11 cellular contexts compared by ENCODE assay signal in genomic region chr2:200575957-200576356, GRCh38.
DNase-seq lines count a peak whose midpoint lies in the region; ATAC-seq and TF ChIP-seq lines count a peak whose summit lies in the region.
"Had no signal": no experiment of that assay in that cellular context is flagged by ENCODE, and none has a peak within 500 bp of the region (broad histone marks: within the 10 kb centered on the region; RNA-seq: fewer than 3 reads in every experiment).

No MANE protein-coding gene starts in this region.

- H3K27ac ChIP-seq in MM.1S (ENCODE audit: low read length): no peak overlapping the region
- H3K27ac ChIP-seq: right atrium auricular region had no signal

- peaks cover 66% of the 10 kb centered on the region for H3K36me3 Mint-ChIP-seq in T-helper 2 cell treated with Interferon-gamma antibody and Interleukin-4, amounts not matched to agents 5 μg/mL and 100 μg/mL, for 36 hours (ENCODE audit: low read depth)

- H3K9me3 Mint-ChIP-seq in T-helper 2 cell treated with Interferon-gamma antibody and Interleukin-4, amounts not matched to agents 5 μg/mL and 100 μg/mL, for 36 hours: no peaks in the 10 kb centered on the region
- H3K9me3 Mint-ChIP-seq: CD8-positive, alpha-beta memory T cell had no signal

- ATAC-seq in GM21737 (IDR thresholded peaks at IDR 0.05; ENCODE audit: unreplicated experiment): no peak

- no peak overlapping the region for H3K4me3 Mint-ChIP-seq in T-helper 2 cell treated with Interferon-gamma antibody and Interleukin-4, amounts not matched to agents 5 μg/mL and 100 μg/mL, for 36 hours
- H3K4me3 Mint-ChIP-seq: CD8-positive, alpha-beta memory T cell had no signal

- no peaks in the 10 kb centered on the region for H3K36me3 ChIP-seq in MM.1S (replicated peaks; ENCODE audit: insufficient read depth, low read length)
- H3K36me3 ChIP-seq: right atrium auricular region had no signal

- no peaks in the 10 kb centered on the region for H3K79me2 ChIP-seq in MM.1S (ENCODE audit: low read length)

- H3K27me3 ChIP-seq in MM.1S (replicated peaks; ENCODE audit: insufficient read depth, low read length): no peaks in the 10 kb centered on the region
- H3K27me3 ChIP-seq: right atrium auricular region had no signal

- no peak overlapping the region for H3K4me2 ChIP-seq in MM.1S (ENCODE audit: low read depth, low read length)

- no peaks in the 10 kb centered on the region for H3K9me2 ChIP-seq in MM.1S (replicated peaks; ENCODE audit: insufficient read depth, low read length)

- H3K9me3 ChIP-seq in MM.1S (replicated peaks; ENCODE audit: insufficient read depth, low read length): no peaks in the 10 kb centered on the region
- H3K9me3 ChIP-seq: right atrium auricular region had no signal

- no peaks in the 10 kb centered on the region for H3K4me1 ChIP-seq in MM.1S (ENCODE audit: low read length)
- H3K4me1 ChIP-seq: right atrium auricular region had no signal

- H3F3A ChIP-seq in MM.1S (ENCODE audit: insufficient read depth, low read length): no peaks in the 10 kb centered on the region

- peaks cover 20% of the 10 kb centered on the region for H3K4me1 Mint-ChIP-seq in T-helper 2 cell treated with Interferon-gamma antibody and Interleukin-4, amounts not matched to agents 5 μg/mL and 100 μg/mL, for 36 hours (ENCODE audit: low read depth)
- H3K4me1 Mint-ChIP-seq: CD8-positive, alpha-beta memory T cell had no signal

- DNase-seq in SIG-M5 treated with dmso at 0.1 percent for 504 hours (lab: John Stamatoyannopoulos, UW; ENCODE audit: unreplicated experiment) (peak; percentile 20), SIG-M5 (lab: John Stamatoyannopoulos, UW) (no peak), MM.1S (peak; percentile 51), cardiac fibroblast (ENCODE audit: low read depth in 2 of 2) (peak; percentile 40 to 52), retinal pigment epithelial cell (ENCODE audit: low read depth) (no peak), NCI-H187 treated with DMSO at 0.1 percent for 48 hours (lab: John Stamatoyannopoulos, UW) (no peak)
- DNase-seq in T-helper 2 cell treated with Interferon-gamma antibody and Interleukin-4, amounts not matched to agents 5 μg/mL and 100 μg/mL, for 36 hours (ENCODE audit: low spot score): no peak
- DNase-seq: CD8-positive, alpha-beta memory T cell; substantia nigra had no signal

- no peak overlapping the region for H3K9ac ChIP-seq in MM.1S (ENCODE audit: low read length)

- H3K4me3 ChIP-seq in MM.1S (ENCODE audit: low read length) (no peak overlapping the region), cardiac fibroblast (replicated peaks in 1 of 2; ENCODE audit: low read depth in 2 of 2, low read length in 2 of 2) (no peak overlapping the region), retinal pigment epithelial cell (ENCODE audit: low read length) (no peak overlapping the region)
- H3K4me3 ChIP-seq: right atrium auricular region had no signal

- H3K27ac Mint-ChIP-seq in T-helper 2 cell treated with Interferon-gamma antibody and Interleukin-4, amounts not matched to agents 5 μg/mL and 100 μg/mL, for 36 hours: no peak overlapping the region

- H4K20me1 ChIP-seq in MM.1S (ENCODE audit: insufficient read depth, low read length): no peaks in the 10 kb centered on the region

- H3K27me3 Mint-ChIP-seq in T-helper 2 cell treated with Interferon-gamma antibody and Interleukin-4, amounts not matched to agents 5 μg/mL and 100 μg/mL, for 36 hours (ENCODE audit: low read depth): no peaks in the 10 kb centered on the region
- H3K27me3 Mint-ChIP-seq: CD8-positive, alpha-beta memory T cell had no signal

- H2AFZ ChIP-seq in MM.1S (ENCODE audit: low read length): no peak overlapping the region

- TF ChIP-seq CTCF in MM.1S (IDR thresholded peaks at IDR 0.05; ENCODE audit: low read length) (peak; percentile 51), cardiac fibroblast (IDR thresholded peaks at IDR 0.05; ENCODE audit: low read depth, low read length) (peak; percentile 38), retinal pigment epithelial cell (conservative IDR thresholded peaks at IDR 0.05; ENCODE audit: low read depth, low read length) (peak; percentile 45)

Comparison
In these comparisons a context has a peak if more than half of its experiments do, and no peak if none do; other contexts are left out.
1. DNase-seq: peak in SIG-M5 treated with dmso at 0.1 percent for 504 hours (single experiment), MM.1S (single experiment) and cardiac fibroblast (2 of 2); none in SIG-M5 (single experiment), retinal pigment epithelial cell (single experiment), NCI-H187 treated with DMSO at 0.1 percent for 48 hours (single experiment) and T-helper 2 cell treated with Interferon-gamma antibody and Interleukin-4, amounts not matched to agents 5 μg/mL and 100 μg/mL, for 36 hours (single experiment).
2. Peak in every context shown above with its lines, with median percentiles within 50 percentile points of each other: CTCF ChIP-seq.